In the genomic region with DNA sequence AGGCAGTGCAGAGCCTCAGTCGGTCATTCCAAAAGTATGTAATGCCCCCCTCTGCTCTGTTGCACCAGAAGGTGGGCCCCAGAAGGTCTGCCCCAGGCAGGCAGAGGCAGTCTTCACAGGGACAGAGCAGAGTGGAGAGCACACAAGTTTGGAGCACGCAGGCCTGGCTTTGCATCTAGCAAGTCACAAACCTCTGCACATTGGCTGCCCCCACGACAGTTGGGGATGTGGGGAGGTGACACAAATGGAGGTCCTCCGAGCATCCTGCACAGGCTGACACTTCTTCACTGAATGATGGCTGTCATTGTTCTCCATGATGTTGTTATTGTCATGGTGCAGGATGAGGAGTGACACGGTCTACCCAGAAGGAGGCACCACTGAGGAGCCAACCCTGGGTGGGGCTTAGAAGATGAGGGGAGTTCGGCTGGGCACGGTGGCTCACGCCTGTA, we compare ENCODE assay signal across 13 cellular contexts. TPM values are rescaled to one million over a fixed set of nuclear protein-coding genes. Genes with fewer than 3 reads are reported as not detected.
DNase-seq lines count a peak whose midpoint lies in the region; TF ChIP-seq lines count a peak whose summit lies in the region.
"Had no signal": no experiment of that assay in that cellular context is flagged by ENCODE, and none has a peak within 500 bp of the region (broad histone marks: within the 10 kb centered on the region; RNA-seq: fewer than 3 reads in every experiment).

No MANE protein-coding gene starts in this region.

- H3K4me3 ChIP-seq in GM06990 (replicated peaks; ENCODE audit: low read depth, low read length) (no peak overlapping the region), KMS-11 (IDR thresholded peaks at IDR 0.05; ENCODE audit: insufficient read depth, low read depth, low read length) (no peak overlapping the region), coronary artery (no peak overlapping the region)
- H3K4me3 ChIP-seq: thoracic aorta had no signal

- peak overlapping the region; percentile 71 for H3K4me2 ChIP-seq in KMS-11

- peak overlapping the region; percentile 30; the same call in 1 of the 2 replicates for H3K27ac ChIP-seq in KMS-11
- no peak overlapping the region for H3K27ac ChIP-seq in coronary artery

- TF ChIP-seq CTCF in GM06990 (IDR thresholded peaks at IDR 0.05; ENCODE audit: insufficient read depth, low read length, poor library complexity, severe bottlenecking) (peak; percentile 1), KMS-11 (conservative IDR thresholded peaks at IDR 0.05; ENCODE audit: low read depth, low read length) (peak; percentile 28), coronary artery (IDR thresholded peaks at IDR 0.05) (no peak)

- H4K20me1 ChIP-seq in KMS-11 (ENCODE audit: insufficient read depth), result no peaks in the 10 kb centered on the region

- peaks cover 76% of the 10 kb centered on the region for H3K4me1 ChIP-seq in KMS-11 (ENCODE audit: low read depth, poor library complexity, severe bottlenecking)

- H3K27me3 ChIP-seq in GM06990 (replicated peaks; ENCODE audit: control insufficient read depth, insufficient read depth, low read length), result no peaks in the 10 kb centered on the region
- H3K27me3 ChIP-seq in KMS-11 (ENCODE audit: insufficient read depth, low read depth), result no peaks in the 10 kb centered on the region

- H3K36me3 ChIP-seq in GM06990 (ENCODE audit: control insufficient read depth, insufficient read depth, low read length) (no peaks in the 10 kb centered on the region), KMS-11 (ENCODE audit: insufficient read depth) (no peaks in the 10 kb centered on the region)
- H3K36me3 ChIP-seq: thoracic aorta had no signal

- intact Hi-C loops in posterior vena cava (cut with DNase I), result no loop called here

- H3K79me2 ChIP-seq in KMS-11 (ENCODE audit: insufficient read depth, low read depth), result no peaks in the 10 kb centered on the region

- H3K9ac ChIP-seq in KMS-11, result peak overlapping the region; percentile 12; the same call in 1 of the 2 replicates

- DNase-seq in GM06990 (ENCODE audit: extremely low read depth, insufficient read length) (no peak), coronary artery (ENCODE audit: low spot score) (peak; percentile 53), posterior vena cava (ENCODE audit: low spot score) (peak; percentile 50), T-helper 1 cell (no peak)
- DNase-seq in activated naive CD4-positive, alpha-beta T cell treated with anti-CD3 and anti-CD28 coated beads, Interleukin-2, amount 50 U/mL, for 16 hours, result no peak
- no peak for DNase-seq in stimulated activated CD4-positive, alpha-beta T cell treated with anti-CD3 and anti-CD28 coated beads, Interleukin-4, amount 100 ng/mL, for 1 hour
- DNase-seq: anterior cingulate cortex, DMS 273 treated with DMSO at 0.1 percent for 48 hours, KG1, mesendoderm, NCI-H1930 had no signal

- no peak overlapping the region for H2AFZ ChIP-seq in KMS-11 (ENCODE audit: low read depth)

RNA-seq across cellular contexts. Expression of a gene that starts 11.9 kb away (rescaled TPM):
- total RNA-seq in posterior vena cava, result 10 to 100 TPM; 32.1 to 34.0 TPM

RNA-seq across cellular contexts. Expression of a gene that starts 54.3 kb away (rescaled TPM):
- 10 to 100 TPM; 15.1 to 16.1 TPM for total RNA-seq in posterior vena cava

Comparison
In these comparisons a context has a peak if more than half of its experiments do, and no peak if none do; other contexts are left out.
1. DNase-seq: peak in coronary artery (single experiment) and posterior vena cava (single experiment); none in GM06990 (single experiment), T-helper 1 cell (0 of 5), activated naive CD4-positive, alpha-beta T cell treated with anti-CD3 and anti-CD28 coated beads, Interleukin-2, amount 50 U/mL, for 16 hours (single experiment) and stimulated activated CD4-positive, alpha-beta T cell treated with anti-CD3 and anti-CD28 coated beads, Interleukin-4, amount 100 ng/mL, for 1 hour (single experiment).